Comparison of ENCODE assay signal across 12 cellular contexts in the genomic region with DNA sequence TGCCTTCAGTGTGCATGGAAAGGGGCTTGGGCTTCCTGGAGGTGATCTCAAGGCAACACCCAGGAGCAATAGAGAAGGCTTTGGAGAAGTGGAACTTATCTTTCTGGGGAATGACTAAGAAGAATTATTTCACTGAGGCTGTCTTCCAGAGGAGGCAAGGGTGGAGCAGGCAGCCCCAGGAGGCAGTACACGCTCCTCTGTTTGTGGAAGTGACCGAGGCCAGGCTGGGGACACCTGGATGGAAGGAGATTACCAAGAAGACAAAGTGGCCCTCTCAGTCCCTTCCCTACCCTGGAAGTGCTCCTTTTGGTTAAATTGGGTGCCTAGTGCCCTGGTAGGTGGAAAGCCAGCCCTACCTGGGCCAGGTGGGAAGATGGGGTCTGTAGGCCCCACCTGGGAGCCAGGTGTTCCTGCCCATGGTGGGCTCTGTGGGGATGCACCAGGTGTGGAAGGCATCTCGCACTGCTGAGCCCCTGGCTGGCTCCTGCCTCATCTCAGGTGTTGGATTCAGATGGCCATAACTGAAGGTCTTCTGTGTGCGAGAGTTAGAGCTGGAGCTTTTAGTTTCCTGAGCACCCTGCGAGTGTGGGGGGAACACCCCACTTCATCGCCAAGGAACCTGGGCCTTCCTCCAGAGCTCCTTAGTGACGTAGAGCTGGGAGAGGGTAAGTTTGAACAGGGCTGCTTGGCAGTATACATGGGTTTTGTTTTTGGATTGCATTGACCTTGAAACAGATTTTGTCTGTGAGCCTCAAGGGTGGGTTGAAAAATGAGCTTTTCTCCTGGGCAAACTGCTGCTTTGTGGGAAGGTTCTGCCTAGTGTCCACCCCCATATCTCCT. TPM values are rescaled to one million over a fixed set of nuclear protein-coding genes. Genes with fewer than 3 reads are reported as not detected.
DNase-seq lines count a peak whose midpoint lies in the region; ATAC-seq and TF ChIP-seq lines count a peak whose summit lies in the region.
"Had no signal": no experiment of that assay in that cellular context is flagged by ENCODE, and none has a peak within 500 bp of the region (broad histone marks: within the 10 kb centered on the region; RNA-seq: fewer than 3 reads in every experiment).

No MANE protein-coding gene starts in this region.

- H3K27ac Mint-ChIP-seq in T-helper 17 cell, result peak overlapping the region; percentile 79

- ATAC-seq in T-helper 17 cell, result no peak

- TF ChIP-seq CTCF in fibroblast of the aortic adventitia (IDR thresholded peaks at IDR 0.05; ENCODE audit: insufficient read depth, low read length) (no peak), GM20000 (IDR thresholded peaks at IDR 0.05; ENCODE audit: extremely low read depth, missing control alignments) (no peak)

- H3K9me3 ChIP-seq in T-helper 17 cell (ENCODE audit: control insufficient read depth, low read length, poor library complexity, severe bottlenecking), result no peaks in the 10 kb centered on the region

- no peak overlapping the region for H3K4me3 ChIP-seq in fibroblast of the aortic adventitia (ENCODE audit: low read depth, low read length)
- H3K4me3 ChIP-seq: hepatocyte had no signal

- H3K4me3 Mint-ChIP-seq in T-helper 17 cell, result peak overlapping the region; percentile 25
- H3K4me3 Mint-ChIP-seq: naive B cell had no signal

- no peaks in the 10 kb centered on the region for H3K27me3 Mint-ChIP-seq in T-helper 17 cell

- peaks cover 6% of the 10 kb centered on the region for H3K36me3 Mint-ChIP-seq in T-helper 17 cell (ENCODE audit: low read depth)
- H3K36me3 Mint-ChIP-seq: naive B cell had no signal

- in situ Hi-C loops in G401 (cut with HindIII; ENCODE audit: low sequenced_read_pairs), result no loop called here

- peak; percentile 15 for DNase-seq in G401 (ENCODE audit: low spot score)
- no peak for DNase-seq in T-helper 17 cell
- DNase-seq in fibroblast of the aortic adventitia (ENCODE audit: low read depth), result peak; percentile 55
- DNase-seq in stimulated activated CD8-positive, alpha-beta memory T cell treated with anti-CD3 and anti-CD28 coated beads, Interleukin-4, amount 100 ng/mL, for 48 hours, result peak; percentile 30
- DNase-seq in SIG-M5 treated with dmso at 0.1 percent for 504 hours (lab: John Stamatoyannopoulos, UW; ENCODE audit: unreplicated experiment), result no peak
- DNase-seq in superior temporal gyrus (ENCODE audit: extremely low spot score), result no peak
- no peak for DNase-seq in GM20000 (ENCODE audit: low spot score)
- DNase-seq: GF-D8; naive B cell; NCI-H1417 treated with DMSO at 0.1 percent for 48 hours; stimulated activated CD4-positive, alpha-beta T cell treated with anti-CD3 and anti-CD28 coated beads, Interleukin-4, amount 100 ng/mL, for 24 hours had no signal

- peaks cover 26% of the 10 kb centered on the region for H3K4me1 Mint-ChIP-seq in T-helper 17 cell
- H3K4me1 Mint-ChIP-seq: naive B cell had no signal

RNA-seq across cellular contexts. Expression of a gene that starts 46.1 kb away (rescaled TPM):
- 12.6 and 21.1 TPM in 2 replicates for total RNA-seq in G401 (2014; rRNA removed; shearing (Covaris generic))
- total RNA-seq in T-helper 17 cell (10 to 100 TPM; 52.0 to 66.9 TPM), fibroblast of the aortic adventitia (ENCODE audit: low replicate concordance) (31.9 and 146 TPM in 2 replicates)

Comparison
In these comparisons a context has a peak if more than half of its experiments do, and no peak if none do; other contexts are left out.
1. DNase-seq: peak in G401 (single experiment), fibroblast of the aortic adventitia (single experiment) and stimulated activated CD8-positive, alpha-beta memory T cell treated with anti-CD3 and anti-CD28 coated beads, Interleukin-4, amount 100 ng/mL, for 48 hours (single experiment); none in T-helper 17 cell (0 of 3), SIG-M5 treated with dmso at 0.1 percent for 504 hours (single experiment), superior temporal gyrus (single experiment) and GM20000 (single experiment).